In the genomic region with DNA sequence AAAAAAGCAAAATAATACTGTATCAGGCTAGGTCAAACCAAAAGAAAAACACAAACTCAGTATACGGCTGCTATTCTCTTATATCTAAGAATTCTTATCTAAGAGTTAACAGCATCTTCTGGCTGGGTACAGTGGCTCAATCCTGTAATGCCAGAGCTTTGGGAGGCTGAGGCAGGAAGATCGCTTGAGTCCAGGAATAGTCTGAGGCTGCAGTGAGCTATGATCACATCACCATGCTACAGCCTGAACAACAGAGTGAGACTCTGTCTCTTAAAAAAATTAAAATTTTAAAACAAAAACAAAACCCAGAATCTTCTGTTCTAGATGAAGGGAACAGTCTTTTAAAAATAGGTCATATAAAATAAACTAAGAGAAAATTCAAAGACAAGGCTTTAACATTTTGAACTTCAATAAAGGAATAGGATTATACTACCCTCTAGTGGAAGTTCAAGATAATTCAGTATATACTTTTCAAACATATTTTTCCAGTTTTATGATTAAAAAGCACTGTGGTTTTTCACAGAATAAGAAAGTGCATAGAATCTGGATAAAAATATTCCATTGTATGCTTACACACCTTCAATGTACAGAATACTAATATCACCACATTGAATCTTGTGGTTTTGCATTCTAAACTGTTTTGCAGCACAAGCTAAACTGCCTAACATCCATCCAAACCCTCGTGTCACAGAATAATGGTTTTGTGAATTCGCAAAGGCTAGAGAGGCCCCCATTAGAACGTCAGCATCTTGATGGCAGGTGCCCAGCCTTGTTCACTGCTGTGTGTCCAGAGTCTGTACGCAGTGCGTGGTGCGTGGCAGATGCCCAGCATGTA, we compare ENCODE assay signal across 8 cellular contexts. TPM values are rescaled to one million over a fixed set of nuclear protein-coding genes. Genes with fewer than 3 reads are reported as not detected.
DNase-seq lines count a peak whose midpoint lies in the region; ATAC-seq, FAIRE-seq and TF ChIP-seq lines count a peak whose summit lies in the region.

No MANE protein-coding gene starts in this region.

- no peak for DNase-seq in Right ventricle myocardium inferior (ENCODE audit: missing footprints)
- no peak for DNase-seq in cardiac septum (ENCODE audit: low spot score)
- peak; percentile 80 for DNase-seq in OCI-M1 (lab: John Stamatoyannopoulos, UW)
- DNase-seq in endodermal cell = no peak
- no peak for DNase-seq in pancreas
- DNase-seq in left colon = no peak

- H3K9ac ChIP-seq in endodermal cell (ENCODE audit: extremely low read depth, low read length, poor library complexity, severe bottlenecking) = no peak overlapping the region

- ATAC-seq in Right ventricle myocardium inferior = peak; percentile 49
- ATAC-seq in pancreas = peak; percentile 43 to 59 (median 52)
- ATAC-seq in HG03342 (IDR thresholded peaks at IDR 0.05; ENCODE audit: unreplicated experiment) = no peak
- no peak for ATAC-seq in left colon
- no peak for ATAC-seq in GM21619 (IDR thresholded peaks at IDR 0.05; ENCODE audit: unreplicated experiment)

- H3K9me3 Mint-ChIP-seq in endodermal cell = no peaks in the 10 kb centered on the region

- H3K4me1 Mint-ChIP-seq in endodermal cell = peaks cover 24% of the 10 kb centered on the region

- H3K36me3 ChIP-seq in endodermal cell (ENCODE audit: control insufficient read depth, insufficient read depth, low read length) (peaks cover 7% of the 10 kb centered on the region), pancreas (no peaks in the 10 kb centered on the region)

- no peaks in the 10 kb centered on the region for H3K9me3 ChIP-seq in endodermal cell (ENCODE audit: control insufficient read depth, low read length)
- no peaks in the 10 kb centered on the region for H3K9me3 ChIP-seq in pancreas

- no peaks in the 10 kb centered on the region for H3K27me3 Mint-ChIP-seq in endodermal cell (ENCODE audit: insufficient read depth)

- H3K4me1 ChIP-seq in endodermal cell (ENCODE audit: control insufficient read depth, insufficient read depth, low read length) (peaks cover 8% of the 10 kb centered on the region), pancreas (peaks cover 0 to 13% (median 9%) of the 10 kb centered on the region in 3 donors)

- TF ChIP-seq CTCF in endodermal cell (conservative IDR thresholded peaks at IDR 0.05) (peak; percentile 82), pancreas (IDR thresholded peaks at IDR 0.05) (peak in 3 of 4 donors; percentile 41 to 58 (median 46))

- WGBS in endodermal cell (ENCODE audit: insufficient coverage in 1 of 2, insufficient read length in 1 of 2), 2 experiments = 81 to 88% methylated on average over 5 to 8 of the region's 8 CpGs
- WGBS in pancreas, 2 donors = 70 to 74% methylated on average over 8 of the region's 8 CpGs

- H3K4me3 Mint-ChIP-seq in endodermal cell = no peak overlapping the region

- no peak overlapping the region for H3K4me3 ChIP-seq in endodermal cell (ENCODE audit: low read length)
- no peak overlapping the region for H3K4me3 ChIP-seq in pancreas

- peak; percentile 96 for FAIRE-seq in pancreas (lab: Jason Lieb, UNC)

- H3K27ac ChIP-seq in endodermal cell (ENCODE audit: low read depth, low read length) (no peak overlapping the region), pancreas (no peak overlapping the region)

- intact Hi-C loops in Right ventricle myocardium inferior (cut with DNase I) (loop anchor here (2.0 to 5.0 kb wide), 4 partner anchors 119 to 1491 kb away; a partner anchor contains a TSS), cardiac septum (cut with DNase I) (loop anchor here (5.0 to 10.0 kb wide), 4 partner anchors 106 to 1499 kb away; a partner anchor contains a TSS), pancreas (cut with DNase I) (loop anchor here in 1 of 3 donors (10.0 kb wide), 1 partner anchor 1409 kb away; no protein-coding TSS in a partner anchor), left colon (cut with DNase I, micrococcal nuclease) (loop anchor here in 1 of 2 donors (10.0 kb wide), 1 partner anchor 129 kb away; no protein-coding TSS in a partner anchor)

- H3K36me3 Mint-ChIP-seq in endodermal cell (ENCODE audit: low read depth) = no peaks in the 10 kb centered on the region

- no peak overlapping the region for H3K27ac Mint-ChIP-seq in endodermal cell

- H3K27me3 ChIP-seq in endodermal cell (ENCODE audit: control insufficient read depth, insufficient read depth, low read length, poor library complexity, severe bottlenecking) (no peaks in the 10 kb centered on the region), pancreas (no peaks in the 10 kb centered on the region)

RNA-seq across cellular contexts. Expression of a gene that starts 39.3 kb away (rescaled TPM):
- total RNA-seq in Right ventricle myocardium inferior (21.0 TPM), cardiac septum (19.0 TPM), endodermal cell (10 to 100 TPM; 14.1 to 31.4 TPM), pancreas (10 to 100 TPM in 1 of 6 donors, 1 to 10 TPM in 5; 7.3 to 11.5 (median 8.0) TPM), left colon (10 to 100 TPM; 21.0 to 26.9 TPM)
- polyA plus RNA-seq in endodermal cell (2013, experiment 1 of 2) = 18.1 TPM
- polyA plus RNA-seq in endodermal cell (2013, experiment 2 of 2) = 20.9 TPM
- 10 to 100 TPM in 1 of 2 donors, 1 to 10 TPM in 1; 6.5 to 10.9 TPM for polyA plus RNA-seq in pancreas

Comparison
In these comparisons a context has a peak if more than half of its experiments do, and no peak if none do; other contexts are left out.
1. ATAC-seq: peak in Right ventricle myocardium inferior (single experiment) and pancreas (4 of 4); none in HG03342 (single experiment), left colon (single experiment) and GM21619 (single experiment).